Comparison of ENCODE assay signal across 15 cellular contexts in genomic region chr17:66509913-66510312, GRCh38.
DNase-seq lines count a peak whose midpoint lies in the region; ATAC-seq and TF ChIP-seq lines count a peak whose summit lies in the region.
"Had no signal": no experiment of that assay in that cellular context is flagged by ENCODE, and none has a peak within 500 bp of the region (broad histone marks: within the 10 kb centered on the region; RNA-seq: fewer than 3 reads in every experiment).

No MANE protein-coding gene starts in this region.

- H3K4me2 ChIP-seq in IMR-90 (ENCODE audit: low read depth, low read length): no peak overlapping the region

- peak overlapping the region; percentile 5; the same call in 1 of the 2 replicates for H3K23ac ChIP-seq in IMR-90 (ENCODE audit: low read depth, low read length)

- peak; percentile 16 for ATAC-seq in activated CD8-positive, alpha-beta memory T cell treated with anti-CD3 and anti-CD28 coated beads, Interleukin-2, amount 10 ng/mL, durations not matched to agents 7 days and 5 days
- no peak for ATAC-seq in IMR-90 (ENCODE audit: low read depth)
- ATAC-seq in activated naive CD8-positive, alpha-beta T cell treated with anti-CD3 and anti-CD28 coated beads, Interleukin-2, amount 50 U/mL, for 24 hours: peak; percentile 3
- no peak for ATAC-seq in GM19467 (IDR thresholded peaks at IDR 0.05; ENCODE audit: unreplicated experiment)

- H2BK15ac ChIP-seq in IMR-90 (ENCODE audit: low read depth, low read length): no peak overlapping the region

- intact Hi-C loops in IMR-90 (cut with micrococcal nuclease): loop anchor here (5.0 kb wide), 1 partner anchor 43 kb away; no protein-coding TSS in a partner anchor

- peak overlapping the region; percentile 90 for H3K27ac Mint-ChIP-seq in activated CD8-positive, alpha-beta memory T cell treated with anti-CD3 and anti-CD28 coated beads, Interleukin-2, amount 10 ng/mL, durations not matched to agents 7 days and 5 days
- peak overlapping the region; percentile 90 for H3K27ac Mint-ChIP-seq in activated naive CD8-positive, alpha-beta T cell treated with anti-CD3 and anti-CD28 coated beads, Interleukin-2, amount 50 U/mL, for 24 hours
- peak overlapping the region; percentile 75 for H3K27ac Mint-ChIP-seq in nephron progenitor cell
- H3K27ac Mint-ChIP-seq: H9, IgD-negative memory B cell had no signal

- CTCF ChIA-PET in activated CD8-positive, alpha-beta memory T cell treated with anti-CD3 and anti-CD28 coated beads, Interleukin-2, amount 10 ng/mL, durations not matched to agents 7 days and 5 days (lab: Charles Lee): interaction anchor here (1.0 kb wide), 1 partner anchor 14 kb away, joined by 3 read pairs; no protein-coding TSS in a partner anchor
- CTCF ChIA-PET in IMR-90 (lab: Yijun Ruan, JAX): no interaction called here

- H4K91ac ChIP-seq in IMR-90 (ENCODE audit: insufficient read depth, low read depth, low read length): peak overlapping the region; percentile 27; the same call in 1 of the 2 replicates

- TF ChIP-seq RAD21 in IMR-90 (IDR thresholded peaks at IDR 0.05; ENCODE audit: low read length): no peak

- H3K9me1 ChIP-seq in IMR-90 (ENCODE audit: insufficient read depth, low read length): peaks cover 25% of the 10 kb centered on the region

- no TSS peak for BruUV-seq in IMR-90 (replicated peaks; lab: Mats Ljungman, UMichigan)

- TF ChIP-seq CTCF in IMR-90 (conservative IDR thresholded peaks at IDR 0.05; ENCODE audit: low read depth, low read length): no peak
- no peak for TF ChIP-seq CTCF in nephron progenitor cell (IDR thresholded peaks at IDR 0.05)

- H3K4me1 ChIP-seq in IMR-90 (ENCODE audit: control insufficient read depth, insufficient read depth, low read length): peaks cover 28% of the 10 kb centered on the region

- peaks cover 3% of the 10 kb centered on the region; the same call in 1 of the 2 replicates for H3K36me3 ChIP-seq in IMR-90 (ENCODE audit: control insufficient read depth, insufficient read depth, low read length)

- H3K14ac ChIP-seq in IMR-90 (replicated peaks; ENCODE audit: low read depth, low read length): 0 out of 2 replicates have a peak overlapping the region, but pooled peaks have one; percentile 29

- POLR2A ChIA-PET in IMR-90 (lab: Charles Lee; ENCODE audit: unreplicated experiment): no interaction called here

- peaks cover 19% of the 10 kb centered on the region for H3K36me3 Mint-ChIP-seq in activated CD8-positive, alpha-beta memory T cell treated with anti-CD3 and anti-CD28 coated beads, Interleukin-2, amount 10 ng/mL, durations not matched to agents 7 days and 5 days
- peaks cover 26% of the 10 kb centered on the region for H3K36me3 Mint-ChIP-seq in activated naive CD8-positive, alpha-beta T cell treated with anti-CD3 and anti-CD28 coated beads, Interleukin-2, amount 50 U/mL, for 24 hours (ENCODE audit: low read depth)
- H3K36me3 Mint-ChIP-seq in nephron progenitor cell (ENCODE audit: low read depth): no peaks in the 10 kb centered on the region
- H3K36me3 Mint-ChIP-seq: IgD-negative memory B cell had no signal

- TF ChIP-seq POLR2A in IMR-90 (IDR thresholded peaks at IDR 0.05; ENCODE audit: low read depth, low read length): no peak

- H3K4me3 Mint-ChIP-seq in activated CD8-positive, alpha-beta memory T cell treated with anti-CD3 and anti-CD28 coated beads, Interleukin-2, amount 10 ng/mL, durations not matched to agents 7 days and 5 days: peak overlapping the region; percentile 53
- peak overlapping the region; percentile 56 for H3K4me3 Mint-ChIP-seq in activated naive CD8-positive, alpha-beta T cell treated with anti-CD3 and anti-CD28 coated beads, Interleukin-2, amount 50 U/mL, for 24 hours
- H3K4me3 Mint-ChIP-seq in nephron progenitor cell: no peak overlapping the region
- H3K4me3 Mint-ChIP-seq: H9, IgD-negative memory B cell had no signal

- peaks cover 5% of the 10 kb centered on the region for H4K20me1 ChIP-seq in IMR-90 (ENCODE audit: insufficient read depth, low read length)

- in situ Hi-C loops in IMR-90 (cut with MboI; ENCODE audit: low sequenced_read_pairs): no loop called here

- no peaks in the 10 kb centered on the region for H3K27me3 ChIP-seq in IMR-90 (ENCODE audit: control insufficient read depth, insufficient read depth, low read length)

- H3K9me3 ChIP-seq in IMR-90 (ENCODE audit: control insufficient read depth, insufficient read depth, low read length): no peaks in the 10 kb centered on the region

- no peak overlapping the region for H2AFZ ChIP-seq in IMR-90 (replicated peaks; ENCODE audit: low read length, poor library complexity)

- peaks cover 70% of the 10 kb centered on the region for H3K4me1 Mint-ChIP-seq in activated CD8-positive, alpha-beta memory T cell treated with anti-CD3 and anti-CD28 coated beads, Interleukin-2, amount 10 ng/mL, durations not matched to agents 7 days and 5 days
- H3K4me1 Mint-ChIP-seq in activated naive CD8-positive, alpha-beta T cell treated with anti-CD3 and anti-CD28 coated beads, Interleukin-2, amount 50 U/mL, for 24 hours: peaks cover 76% of the 10 kb centered on the region
- no peaks in the 10 kb centered on the region for H3K4me1 Mint-ChIP-seq in nephron progenitor cell
- H3K4me1 Mint-ChIP-seq: IgD-negative memory B cell had no signal

- no peak overlapping the region for H3K9ac ChIP-seq in IMR-90 (ENCODE audit: low read depth, low read length)

- no peak overlapping the region for H3K27ac ChIP-seq in IMR-90 (ENCODE audit: insufficient read depth, low read length)

- no CpG with 5 or more reads among the region's 3 CpGs for WGBS in IMR-90 (ENCODE audit: extremely low coverage in 2 of 2, insufficient read length in 1 of 2), 2 experiments

- no peaks in the 10 kb centered on the region for H3K9me3 Mint-ChIP-seq in activated CD8-positive, alpha-beta memory T cell treated with anti-CD3 and anti-CD28 coated beads, Interleukin-2, amount 10 ng/mL, durations not matched to agents 7 days and 5 days (ENCODE audit: low read depth)
- H3K9me3 Mint-ChIP-seq in activated naive CD8-positive, alpha-beta T cell treated with anti-CD3 and anti-CD28 coated beads, Interleukin-2, amount 50 U/mL, for 24 hours: no peaks in the 10 kb centered on the region
- no peaks in the 10 kb centered on the region for H3K9me3 Mint-ChIP-seq in nephron progenitor cell
- H3K9me3 Mint-ChIP-seq: H9, IgD-negative memory B cell had no signal

- peak overlapping the region; percentile 13; the same call in 1 of the 2 replicates for H4K5ac ChIP-seq in IMR-90 (ENCODE audit: low read depth, low read length)

- dilution Hi-C loops in IMR-90 (cut with HindIII; ENCODE audit: low sequenced_read_pairs, unreplicated experiment): no loop called here

- H3K4ac ChIP-seq in IMR-90 (ENCODE audit: low read depth, low read length): no peak overlapping the region; the same call in 1 of the 2 replicates

- no peaks in the 10 kb centered on the region for H3K27me3 Mint-ChIP-seq in activated CD8-positive, alpha-beta memory T cell treated with anti-CD3 and anti-CD28 coated beads, Interleukin-2, amount 10 ng/mL, durations not matched to agents 7 days and 5 days
- no peaks in the 10 kb centered on the region for H3K27me3 Mint-ChIP-seq in activated naive CD8-positive, alpha-beta T cell treated with anti-CD3 and anti-CD28 coated beads, Interleukin-2, amount 50 U/mL, for 24 hours
- H3K27me3 Mint-ChIP-seq in nephron progenitor cell (ENCODE audit: low read depth, poor library complexity): peaks cover 4% of the 10 kb centered on the region
- H3K27me3 Mint-ChIP-seq: IgD-negative memory B cell had no signal

- DNase-seq in activated CD8-positive, alpha-beta memory T cell treated with anti-CD3 and anti-CD28 coated beads, Interleukin-2, amount 10 ng/mL, durations not matched to agents 7 days and 5 days: no peak
- DNase-seq in activated CD8-positive, alpha-beta memory T cell treated with anti-CD3 and anti-CD28 coated beads for 24 hours: no peak
- DNase-seq in IMR-90: no peak
- DNase-seq in activated naive CD8-positive, alpha-beta T cell treated with anti-CD3 and anti-CD28 coated beads, Interleukin-2, amount 50 U/mL, for 24 hours: no peak
- no peak for DNase-seq in nephron progenitor cell
- DNase-seq in stimulated activated CD8-positive, alpha-beta memory T cell treated with anti-CD3 and anti-CD28 coated beads, Interleukin-4, amount 100 ng/mL, for 48 hours: no peak
- no peak for DNase-seq in cerebellum (ENCODE audit: low spot score)
- DNase-seq: activated CD8-positive, alpha-beta memory T cell treated with anti-CD3 and anti-CD28 coated beads, Interleukin-2, amount 50 U/mL, for 48 hours; effector CD4-positive, alpha-beta T cell; H9; NCI-H1105 treated with DMSO at 0.1 percent for 48 hours; NCI-H2227 treated with DMSO at 0.1 percent for 48 hours; SHP77 treated with DMSO at 0.1 percent for 48 hours had no signal

- peak overlapping the region; percentile 37 for H2BK5ac ChIP-seq in IMR-90 (ENCODE audit: low read depth, low read length, poor library complexity, severe bottlenecking)

- no peak overlapping the region for H3K56ac ChIP-seq in IMR-90 (ENCODE audit: extremely low read depth, insufficient read depth, low read length)

- H3K79me1 ChIP-seq in IMR-90 (ENCODE audit: low read depth in 1 of 2, low read length in 2 of 2): peaks cover 27 to 87% of the 10 kb centered on the region in 2 experiments

- H2AK5ac ChIP-seq in IMR-90 (ENCODE audit: low read depth, low read length): no peak overlapping the region

- H3K4me3 ChIP-seq in IMR-90 (ENCODE audit: insufficient read depth, low read depth, low read length): no peak overlapping the region

- H3K18ac ChIP-seq in IMR-90 (ENCODE audit: low read depth, low read length): peak overlapping the region; percentile 27; the same call in 1 of the 2 replicates

- H2BK120ac ChIP-seq in IMR-90 (ENCODE audit: low read depth, low read length): peak overlapping the region; percentile 67

- no peak overlapping the region for H4K8ac ChIP-seq in IMR-90 (ENCODE audit: low read depth in 2 of 2, low read length in 2 of 2)

- peak overlapping the region; percentile 22; the same call in 1 of the 2 replicates for H2BK20ac ChIP-seq in IMR-90 (ENCODE audit: low read depth, low read length)

- H2AK9ac ChIP-seq in IMR-90 (replicated peaks; ENCODE audit: low read depth, low read length, poor library complexity): no peak overlapping the region

TF ChIP-seq in IMR-90, 13 proteins besides CTCF, POLR2A, EP300 and RAD21:
- TF ChIP-seq SMC3 (IDR thresholded peaks at IDR 0.05; ENCODE audit: low read depth, low read length) (no peak), MAFK (IDR thresholded peaks at IDR 0.05; ENCODE audit: low read depth, low read length) (no peak), ELK1 (IDR thresholded peaks at IDR 0.05; ENCODE audit: borderline replicate concordance, low read depth, low read length) (no peak), RFX5 (IDR thresholded peaks at IDR 0.05; ENCODE audit: low read depth, low read length) (no peak)

Comparison
In these comparisons a context has a peak if more than half of its experiments do, and no peak if none do; other contexts are left out.
1. ATAC-seq: peak in activated CD8-positive, alpha-beta memory T cell treated with anti-CD3 and anti-CD28 coated beads, Interleukin-2, amount 10 ng/mL, durations not matched to agents 7 days and 5 days (single experiment) and activated naive CD8-positive, alpha-beta T cell treated with anti-CD3 and anti-CD28 coated beads, Interleukin-2, amount 50 U/mL, for 24 hours (single experiment); none in IMR-90 (single experiment) and GM19467 (single experiment).
2. Peak in every context shown above with its lines, with median percentiles within 50 percentile points of each other: H3K27ac Mint-ChIP-seq.